In the genomic region with DNA sequence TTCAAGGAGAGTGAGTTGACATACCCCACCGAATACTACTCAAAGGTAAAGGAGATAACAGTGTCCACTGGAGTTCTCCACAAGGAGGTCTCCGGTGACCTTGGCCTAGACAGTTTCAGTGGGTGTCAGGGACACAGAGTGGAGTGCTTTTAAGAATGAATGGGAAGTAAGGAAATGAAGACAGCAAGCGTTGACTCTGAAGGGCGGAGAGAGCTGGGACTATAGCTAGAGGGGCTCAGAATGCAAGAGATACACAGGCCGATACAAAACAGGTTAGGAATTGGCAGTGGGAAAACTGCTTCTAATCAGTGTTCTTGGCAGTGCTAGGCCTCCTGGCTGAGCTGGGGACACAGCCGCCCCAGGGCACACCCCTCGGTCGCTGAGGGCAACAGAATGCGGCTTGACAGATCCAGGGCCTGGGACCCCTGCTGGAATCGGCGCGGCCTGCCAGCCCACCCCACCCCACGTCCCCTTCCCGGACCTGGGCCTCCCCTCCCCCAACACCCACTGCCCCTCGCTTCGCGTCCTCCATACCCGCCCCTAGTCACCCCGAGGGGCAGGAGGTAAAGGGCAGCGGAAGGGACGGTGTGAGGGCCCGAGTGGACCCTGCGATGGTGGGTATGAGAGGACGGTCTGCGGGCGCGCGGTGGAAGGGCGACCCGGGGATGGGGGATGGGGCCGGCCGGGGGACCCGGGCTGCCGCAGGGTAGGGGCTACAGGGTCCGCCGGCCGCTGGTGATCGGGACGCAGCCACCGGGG, we compare ENCODE assay signal across 9 cellular contexts. TPM values are rescaled to one million over a fixed set of nuclear protein-coding genes. Genes with fewer than 3 reads are reported as not detected.
DNase-seq lines count a peak whose midpoint lies in the region; ATAC-seq, FAIRE-seq and TF ChIP-seq lines count a peak whose summit lies in the region.
"Had no signal": no experiment of that assay in that cellular context is flagged by ENCODE, and none has a peak within 500 bp of the region (broad histone marks: within the 10 kb centered on the region; RNA-seq: fewer than 3 reads in every experiment).

No MANE protein-coding gene starts in this region.

- H3K4me1 ChIP-seq in PC-3 (ENCODE audit: insufficient read depth, low read length) (peaks cover 4% of the 10 kb centered on the region; the same call in 1 of the 2 replicates), gastroesophageal sphincter (peaks cover 3 to 57% (median 17%) of the 10 kb centered on the region in 3 donors)

- H2AFZ ChIP-seq in PC-3 (ENCODE audit: low read length): peak overlapping the region; percentile 97

- H3K27ac ChIP-seq in PC-3 (ENCODE audit: low read length) (no peak overlapping the region), gastroesophageal sphincter (peak overlapping the region; percentile 88 to 97 (median 94))

- H3K9me3 ChIP-seq in PC-3 (ENCODE audit: low read length) (no peaks in the 10 kb centered on the region), gastroesophageal sphincter (no peaks in the 10 kb centered on the region)

- H4K20me1 ChIP-seq in PC-3 (ENCODE audit: low read length): no peaks in the 10 kb centered on the region

- no peak overlapping the region for H3K27ac Mint-ChIP-seq in type B pancreatic cell

- 2 to 13% methylated on average over 8 of the region's 40 CpGs for WGBS in gastroesophageal sphincter (ENCODE audit: low coverage in 1 of 2), 2 donors

- H3K27me3 Mint-ChIP-seq in type B pancreatic cell: peaks cover 19% of the 10 kb centered on the region

- peaks cover 4% of the 10 kb centered on the region for H3K4me1 Mint-ChIP-seq in type B pancreatic cell (ENCODE audit: unreplicated experiment)

- no peaks in the 10 kb centered on the region for H3F3A ChIP-seq in PC-3 (ENCODE audit: low read length, unreplicated experiment)

- POLR2A ChIA-PET in PC-3 (lab: Charles Lee; ENCODE audit: unreplicated experiment): interaction anchor here (0.6 kb wide), 2 partner anchors 28 to 265 kb away, joined by 3 read pairs; a partner anchor contains a TSS

- no peak for TF ChIP-seq CTCF in PC-3 (conservative IDR thresholded peaks at IDR 0.05; ENCODE audit: low read depth, low read length)
- TF ChIP-seq CTCF in gastroesophageal sphincter (IDR thresholded peaks at IDR 0.05): no peak
- TF ChIP-seq CTCF in type B pancreatic cell (conservative IDR thresholded peaks at IDR 0.05): no peak

- no TSS peak for BruUV-seq in PC-3 (replicated peaks; lab: Mats Ljungman, UMichigan)

- H3K9ac ChIP-seq in PC-3 (ENCODE audit: low read length): peak overlapping the region; percentile 67

- H3K79me2 ChIP-seq in PC-3 (ENCODE audit: low read length): no peaks in the 10 kb centered on the region

- DNase-seq in NCI-H748 (lab: John Stamatoyannopoulos, UW; ENCODE audit: unreplicated experiment) (peak; percentile 43), NCI-H748 treated with DMSO at 0.1 percent for 48 hours (lab: John Stamatoyannopoulos, UW) (no peak), PC-3 (no peak), sciatic nerve (ENCODE audit: low spot score) (no peak), type B pancreatic cell (ENCODE audit: extremely low spot score, unreplicated experiment) (no peak), GM19239 (ENCODE audit: insufficient read length, low spot score) (no peak)

- H3K27me3 ChIP-seq in PC-3 (ENCODE audit: low read length): no peaks in the 10 kb centered on the region
- H3K27me3 ChIP-seq in gastroesophageal sphincter: no peaks in the 10 kb centered on the region

- no peak for FAIRE-seq in GM19239 (lab: Jason Lieb, UNC)
- FAIRE-seq: G401.6 had no signal

- H3K36me3 Mint-ChIP-seq in type B pancreatic cell: peaks cover 4% of the 10 kb centered on the region

- H3K4me3 ChIP-seq in PC-3 (ENCODE audit: low read length) (peak overlapping the region; percentile 90), gastroesophageal sphincter (peak overlapping the region; percentile 76 to 100)

- no peaks in the 10 kb centered on the region for H3K9me2 ChIP-seq in PC-3 (replicated peaks; ENCODE audit: low read length)

- no peak for TF ChIP-seq EP300 in gastroesophageal sphincter (IDR thresholded peaks at IDR 0.05)

- H3K4me3 Mint-ChIP-seq in type B pancreatic cell: no peak overlapping the region

- intact Hi-C loops in PC-3 (cut with micrococcal nuclease): loop anchor here (2.0 kb wide), 1 partner anchor 28 kb away; a partner anchor contains a TSS
- intact Hi-C loops in sciatic nerve (cut with DNase I): no loop called here

- no peak for TF ChIP-seq POLR2A in gastroesophageal sphincter (IDR thresholded peaks at IDR 0.05)

- H3K4me2 ChIP-seq in PC-3 (ENCODE audit: low read length): peak overlapping the region; percentile 86

- H3K9me3 Mint-ChIP-seq in type B pancreatic cell: no peaks in the 10 kb centered on the region

- CTCF ChIA-PET in PC-3 (lab: Charles Lee): interaction anchor here (0.9 to 1.4 kb wide), 2 partner anchors 19 to 25 kb away, joined by 4 to 6 read pairs; no protein-coding TSS in a partner anchor

- H3K36me3 ChIP-seq in PC-3 (ENCODE audit: low read depth, low read length): no peaks in the 10 kb centered on the region
- H3K36me3 ChIP-seq in gastroesophageal sphincter: no peaks in the 10 kb centered on the region

- ATAC-seq in PC-3 (peak; percentile 23; the same call in 1 of the 2 replicates), gastroesophageal sphincter (peak; percentile 40), sciatic nerve (peak; percentile 51), GM18861 (IDR thresholded peaks at IDR 0.05; ENCODE audit: unreplicated experiment) (no peak)

RNA-seq across cellular contexts. Expression of a gene that starts 0.5 kb away (rescaled TPM):
- total RNA-seq in PC-3 (2014; rRNA removed) (17.5 and 24.7 TPM in 2 replicates), gastroesophageal sphincter (100 to 1,000 TPM in 1 of 4 donors, 10 to 100 TPM in 3; 55.9 to 149 (median 73.1) TPM), sciatic nerve (65.5 TPM), type B pancreatic cell (ENCODE audit: low replicate concordance) (38.4 and 61.6 TPM in 2 replicates)

RNA-seq across cellular contexts. Expression of a gene that starts 22.4 kb away (rescaled TPM):
- total RNA-seq in PC-3 (2014; rRNA removed) (1.6 TPM in 1 of 2 replicates, not detected in the other), gastroesophageal sphincter (1 to 10 TPM in 1 of 4 donors, under 1 TPM in 1, not detected in 2; 0.31 to 3.6 TPM), sciatic nerve (2.8 TPM), type B pancreatic cell (ENCODE audit: low replicate concordance) (1.5 and 1.9 TPM in 2 replicates)

RNA-seq across cellular contexts. Expression of a gene that starts 28.1 kb away (rescaled TPM):
- total RNA-seq in PC-3 (2014; rRNA removed) (12.1 and 12.9 TPM in 2 replicates), gastroesophageal sphincter (10 to 100 TPM; 26.6 to 37.8 (median 33.5) TPM), sciatic nerve (32.3 TPM), type B pancreatic cell (ENCODE audit: low replicate concordance) (31.6 and 50.0 TPM in 2 replicates)

RNA-seq across cellular contexts. Expression of a gene that starts 55.4 kb away (rescaled TPM):
- total RNA-seq in PC-3 (2014; rRNA removed): 20.3 and 24.7 TPM in 2 replicates
- 10 to 100 TPM; 19.9 to 31.7 (median 23.7) TPM for total RNA-seq in gastroesophageal sphincter
- 24.6 TPM for total RNA-seq in sciatic nerve
- 15.6 and 22.9 TPM in 2 replicates for total RNA-seq in type B pancreatic cell (ENCODE audit: low replicate concordance)
